Comparison of ENCODE assay signal across 8 cellular contexts in the genomic region with DNA sequence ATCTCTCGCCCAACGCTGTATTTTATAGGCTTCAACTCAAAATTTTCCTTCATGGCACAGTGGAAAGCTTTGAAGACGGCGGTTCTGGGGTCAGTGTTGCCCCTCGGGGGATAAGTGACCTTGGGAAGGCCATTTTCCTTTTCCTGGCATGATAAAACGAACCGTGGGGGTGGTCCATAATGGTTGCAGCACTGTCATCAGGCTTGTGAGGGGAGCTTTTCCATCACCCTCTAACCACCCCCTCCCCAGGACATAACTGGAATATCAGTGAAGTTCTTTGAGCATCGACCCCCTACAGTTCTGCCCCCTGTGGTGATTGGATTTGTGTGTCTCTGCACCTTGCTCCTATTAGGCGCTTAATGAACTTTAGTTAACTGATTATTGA. TPM values are rescaled to one million over a fixed set of nuclear protein-coding genes. Genes with fewer than 3 reads are reported as not detected.
A peak's percentile ranks its signal among the peaks of the same experiment; 100 is the strongest.
DNase-seq lines count a peak whose midpoint lies in the region; ATAC-seq and TF ChIP-seq lines count a peak whose summit lies in the region.

No MANE protein-coding gene starts in this region.

- WGBS in heart left ventricle, 4 donors = 1 to 2% (median 1%) methylated on average over 9 of the region's 9 CpGs

- no peaks in the 10 kb centered on the region for H3K27me3 ChIP-seq in heart left ventricle
- H3K27me3 ChIP-seq in subcutaneous abdominal adipose tissue (ENCODE audit: control insufficient read depth in 5 of 5, insufficient read depth in 4 of 5, low read length in 5 of 5) = no peaks in the 10 kb centered on the region

- no peaks in the 10 kb centered on the region for H3K27me3 Mint-ChIP-seq in activated naive CD8-positive, alpha-beta T cell

- intact Hi-C loops in heart left ventricle (cut with DNase I) (loop anchor here in 8 of 10 donors (1.0 to 10.0 kb wide), 12 partner anchors 16 to 162 kb away; a partner anchor contains a TSS), Right ventricle myocardium inferior (cut with DNase I) (loop anchor here (1.0 to 5.0 kb wide), 5 partner anchors 16 to 162 kb away; a partner anchor contains a TSS)

- H3K4me3 Mint-ChIP-seq in activated naive CD8-positive, alpha-beta T cell = peak overlapping the region; percentile 93

- H3K27ac Mint-ChIP-seq in activated naive CD8-positive, alpha-beta T cell = no peak overlapping the region

- H3K4me1 Mint-ChIP-seq in activated naive CD8-positive, alpha-beta T cell (ENCODE audit: low read depth) = peaks cover 17% of the 10 kb centered on the region

- no peaks in the 10 kb centered on the region for H3K36me3 Mint-ChIP-seq in activated naive CD8-positive, alpha-beta T cell

- H3K4me3 ChIP-seq in heart left ventricle (peak overlapping the region; percentile 43 to 77 (median 61)), subcutaneous abdominal adipose tissue (ENCODE audit: low read depth in 1 of 5, low read length in 5 of 5) (peak overlapping the region; percentile 55 to 90 (median 73))

- H3K9me3 ChIP-seq in heart left ventricle = no peaks in the 10 kb centered on the region
- no peaks in the 10 kb centered on the region for H3K9me3 ChIP-seq in subcutaneous abdominal adipose tissue (ENCODE audit: control insufficient read depth in 5 of 5, low read length in 5 of 5)

- peak overlapping the region; percentile 76 to 98 (median 94) for H3K27ac ChIP-seq in heart left ventricle
- H3K27ac ChIP-seq in subcutaneous abdominal adipose tissue (ENCODE audit: low read depth, low read length) = peak overlapping the region; percentile 94

- TF ChIP-seq POLR2A in heart left ventricle (IDR thresholded peaks at IDR 0.05) = no peak

- peaks cover 0 to 59% (median 21%) of the 10 kb centered on the region in 12 donors for H3K4me1 ChIP-seq in heart left ventricle
- peaks cover 15 to 60% (median 42%) of the 10 kb centered on the region in 5 donors for H3K4me1 ChIP-seq in subcutaneous abdominal adipose tissue (ENCODE audit: control insufficient read depth in 5 of 5, insufficient read depth in 5 of 5, low read length in 5 of 5)

- ATAC-seq in heart left ventricle = peak in 1 of 4 donors; percentile 1
- ATAC-seq in Right ventricle myocardium inferior = no peak
- ATAC-seq in HG03045 (IDR thresholded peaks at IDR 0.05; ENCODE audit: unreplicated experiment) = no peak
- no peak for ATAC-seq in HG03378 (IDR thresholded peaks at IDR 0.05; ENCODE audit: unreplicated experiment)

- no peaks in the 10 kb centered on the region for H3K9me3 Mint-ChIP-seq in activated naive CD8-positive, alpha-beta T cell (ENCODE audit: low read depth)

- DNase-seq in heart left ventricle (no peak), Right ventricle myocardium inferior (ENCODE audit: missing footprints) (no peak), islet precursor cell (peak; percentile 62), NCI-H1092 (lab: John Stamatoyannopoulos, UW) (no peak)

- peak in 2 of 12 donors; percentile 3 to 12 for TF ChIP-seq CTCF in heart left ventricle (IDR thresholded peaks at IDR 0.05)

- H3K36me3 ChIP-seq in heart left ventricle (no peaks in the 10 kb centered on the region), subcutaneous abdominal adipose tissue (ENCODE audit: control insufficient read depth in 5 of 5, insufficient read depth in 5 of 5, low read length in 5 of 5) (no peaks in the 10 kb centered on the region)

- H3K9ac ChIP-seq in subcutaneous abdominal adipose tissue (ENCODE audit: low read length in 5 of 5) = peak overlapping the region; percentile 78 to 92 (median 82)

RNA-seq across cellular contexts. Expression of a gene that starts 16.0 kb away (rescaled TPM):
- total RNA-seq in heart left ventricle = 100 to 1,000 TPM in 1 of 9 donors, 10 to 100 TPM in 6, 1 to 10 TPM in 2; 6.5 to 549 (median 28.6) TPM
- polyA plus RNA-seq in heart left ventricle = 10 to 100 TPM; 24.1 to 49.4 TPM
- 9.5 TPM for total RNA-seq in Right ventricle myocardium inferior
